Comparison of ENCODE assay signal across 15 cellular contexts in genomic region chr2:9228088-9228751, GRCh38. TPM values are rescaled to one million over a fixed set of nuclear protein-coding genes. Genes with fewer than 3 reads are reported as not detected.
DNase-seq lines count a peak whose midpoint lies in the region; ATAC-seq and TF ChIP-seq lines count a peak whose summit lies in the region.
"Had no signal": no experiment of that assay in that cellular context is flagged by ENCODE, and none has a peak within 500 bp of the region (broad histone marks: within the 10 kb centered on the region; RNA-seq: fewer than 3 reads in every experiment).

No MANE protein-coding gene starts in this region.

- ATAC-seq in RWPE2 (ENCODE audit: low read depth) (peak; percentile 35; the same call in 1 of the 3 replicates), HG03521 (IDR thresholded peaks at IDR 0.05; ENCODE audit: unreplicated experiment) (no peak), HG02973 (IDR thresholded peaks at IDR 0.05; ENCODE audit: unreplicated experiment) (no peak)
- ATAC-seq: sciatic nerve; stimulated activated naive CD8-positive, alpha-beta T cell treated with anti-CD3 and anti-CD28 coated beads, Interleukin-15, Interleukin-2, amounts not matched to agents 100 U/mL and 50 U/mL, for 24 hours had no signal

- H3K27ac ChIP-seq in BLaER1 treated with 17β-estradiol and CSF1 and Interleukin-3, amounts not matched to agents 10 nM and 100 nM: 0 out of 22 replicates have a peak overlapping the region, but pooled peaks of 1 of the 11 experiments have one; percentile 14
- H3K27ac ChIP-seq in RWPE2 (ENCODE audit: poor library complexity, severe bottlenecking) (peak overlapping the region; percentile 100), neural progenitor cell (no peak overlapping the region)
- H3K27ac ChIP-seq: breast epithelium had no signal

- no peak for DNase-seq in RWPE2 (ENCODE audit: low spot score)
- DNase-seq in fibroblast of peridontal ligament (ENCODE audit: extremely low read depth): peak; percentile 76
- no peak for DNase-seq in neural progenitor cell (ENCODE audit: low spot score)
- DNase-seq in NCI-H1417 (lab: John Stamatoyannopoulos, UW): no peak
- DNase-seq in ACHN: no peak
- DNase-seq: NCI-H345; stimulated activated naive CD8-positive, alpha-beta T cell treated with anti-CD3 and anti-CD28 coated beads, Interleukin-15, Interleukin-2, amounts not matched to agents 100 U/mL and 50 U/mL, for 24 hours had no signal

- peaks cover 74% of the 10 kb centered on the region for H3K4me1 Mint-ChIP-seq in neural progenitor cell

- H3K4me2 ChIP-seq in BLaER1 treated with 17β-estradiol and CSF1 and Interleukin-3, amounts not matched to agents 10 nM and 100 nM: peak overlapping the region; percentile 77 to 95 (median 88)
- no peak overlapping the region for H3K4me2 ChIP-seq in neural progenitor cell

- TF ChIP-seq CTCF in RWPE2 (IDR thresholded peaks at IDR 0.05; ENCODE audit: poor library complexity, severe bottlenecking): no peak
- no peak for TF ChIP-seq CTCF in neural progenitor cell (IDR thresholded peaks at IDR 0.05)

- H3K4me1 ChIP-seq in BLaER1 treated with 17β-estradiol and CSF1 and Interleukin-3, amounts not matched to agents 10 nM and 100 nM: peaks cover 77 to 100% (median 90%) of the 10 kb centered on the region in 10 experiments
- H3K4me1 ChIP-seq in RWPE2 (ENCODE audit: insufficient read depth, poor library complexity, severe bottlenecking) (peaks cover 61% of the 10 kb centered on the region), neural progenitor cell (peaks cover 8% of the 10 kb centered on the region)

- peaks cover 90% of the 10 kb centered on the region for H3K79me2 ChIP-seq in neural progenitor cell (ENCODE audit: low read depth)

- H3K4me3 Mint-ChIP-seq in neural progenitor cell: no peak overlapping the region

- peaks cover 0 to 17% (median 5%) of the 10 kb centered on the region in 11 experiments; a peak in 4 of 22 replicates for H3K36me3 ChIP-seq in BLaER1 treated with 17β-estradiol and CSF1 and Interleukin-3, amounts not matched to agents 10 nM and 100 nM
- H3K36me3 ChIP-seq in RWPE2 (ENCODE audit: low read depth) (peaks cover 18% of the 10 kb centered on the region), neural progenitor cell (no peaks in the 10 kb centered on the region)
- H3K36me3 ChIP-seq: breast epithelium, HAP-1 had no signal

- H3F3A ChIP-seq in neural progenitor cell (ENCODE audit: low read depth): no peaks in the 10 kb centered on the region

- peak overlapping the region; percentile 34 for H3K27ac Mint-ChIP-seq in neural progenitor cell
- H3K27ac Mint-ChIP-seq: activated T-helper 2 cell treated with anti-CD3 and anti-CD28 coated beads, Interferon-gamma antibody, Interleukin-2, Interleukin-4, amounts not matched to agents 10 μg/mL and 5 μg/mL and 100 μg/mL, durations not matched to agents 14 hours and 24 hours and 36 hours; CD14-positive monocyte had no signal

- H3K9me3 ChIP-seq in BLaER1 treated with 17β-estradiol and CSF1 and Interleukin-3, amounts not matched to agents 10 nM and 100 nM (replicated peaks in 1 of 11): no peaks in the 10 kb centered on the region
- H3K9me3 ChIP-seq in RWPE2 (ENCODE audit: severe bottlenecking): no peaks in the 10 kb centered on the region
- no peaks in the 10 kb centered on the region for H3K9me3 ChIP-seq in neural progenitor cell (ENCODE audit: low read depth)
- H3K9me3 ChIP-seq: breast epithelium, HAP-1 had no signal

- no peaks in the 10 kb centered on the region for H3K27me3 Mint-ChIP-seq in neural progenitor cell (ENCODE audit: insufficient read depth, low read depth)

- H3K9me3 Mint-ChIP-seq in neural progenitor cell: no peaks in the 10 kb centered on the region
- H3K9me3 Mint-ChIP-seq: activated T-helper 2 cell treated with anti-CD3 and anti-CD28 coated beads, Interferon-gamma antibody, Interleukin-2, Interleukin-4, amounts not matched to agents 10 μg/mL and 5 μg/mL and 100 μg/mL, durations not matched to agents 14 hours and 24 hours and 36 hours had no signal

- peaks cover 0 to 18% (median 0%) of the 10 kb centered on the region in 11 experiments; a peak in 4 of 22 replicates for H3K27me3 ChIP-seq in BLaER1 treated with 17β-estradiol and CSF1 and Interleukin-3, amounts not matched to agents 10 nM and 100 nM
- H3K27me3 ChIP-seq in RWPE2 (ENCODE audit: insufficient read depth, poor library complexity, severe bottlenecking) (no peaks in the 10 kb centered on the region), neural progenitor cell (no peaks in the 10 kb centered on the region)
- H3K27me3 ChIP-seq: breast epithelium had no signal

- H2AFZ ChIP-seq in neural progenitor cell (replicated peaks): no peak overlapping the region

- peaks cover 41 to 100% (median 77%) of the 10 kb centered on the region in 11 experiments for H4K20me1 ChIP-seq in BLaER1 treated with 17β-estradiol and CSF1 and Interleukin-3, amounts not matched to agents 10 nM and 100 nM
- peaks cover 100% of the 10 kb centered on the region for H4K20me1 ChIP-seq in neural progenitor cell (ENCODE audit: low read depth)

- H3K36me3 Mint-ChIP-seq in neural progenitor cell: no peaks in the 10 kb centered on the region

- in situ Hi-C loops in ACHN (cut with HindIII; ENCODE audit: low pct_ligation_motif_present, low pct_unique_long_range_greater_than_20kb, low sequenced_read_pairs): no loop called here

- H3K9ac ChIP-seq in BLaER1 treated with 17β-estradiol and CSF1 and Interleukin-3, amounts not matched to agents 10 nM and 100 nM: no peak overlapping the region
- no peak overlapping the region for H3K9ac ChIP-seq in neural progenitor cell

- no peak overlapping the region for H3K4me3 ChIP-seq in BLaER1 treated with 17β-estradiol and CSF1 and Interleukin-3, amounts not matched to agents 10 nM and 100 nM
- H3K4me3 ChIP-seq in RWPE2 (ENCODE audit: severe bottlenecking) (no peak overlapping the region), neural progenitor cell (no peak overlapping the region)
- H3K4me3 ChIP-seq: breast epithelium, HAP-1 had no signal

RNA-seq across cellular contexts. Expression of gene ASAP2, which starts 21.6 kb away (rescaled TPM):
- total RNA-seq in neural progenitor cell (ENCODE audit: low replicate concordance): 26.1 and 31.7 TPM in 2 replicates
